In the genomic region with DNA sequence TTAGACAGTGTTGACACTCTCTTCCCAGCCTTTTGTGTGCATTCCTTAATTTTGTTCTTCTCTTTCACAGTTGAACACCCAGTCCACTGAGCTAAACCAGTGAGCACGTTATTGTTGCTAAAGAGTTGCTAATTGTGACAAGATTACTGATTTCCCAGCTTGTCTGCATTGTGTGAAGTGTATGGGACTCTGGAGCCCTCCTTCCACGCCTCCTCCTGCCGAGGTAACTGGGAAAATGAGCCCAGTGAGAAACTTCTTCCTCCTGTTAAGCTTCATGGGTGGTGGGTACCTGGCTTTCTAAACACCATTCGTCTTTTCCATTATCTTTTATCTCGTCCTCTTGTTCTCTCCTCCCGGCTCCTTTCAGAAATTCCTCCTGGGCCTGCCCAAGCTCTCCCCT, we compare ENCODE assay signal across 1 cellular context.
TF ChIP-seq lines count a peak whose summit lies in the region.

No MANE protein-coding gene starts in this region.

TF ChIP-seq in GM23338, 12 proteins besides CTCF, POLR2A, EP300 and RAD21 (continued from another document):
- TF ChIP-seq, protein P1, sequence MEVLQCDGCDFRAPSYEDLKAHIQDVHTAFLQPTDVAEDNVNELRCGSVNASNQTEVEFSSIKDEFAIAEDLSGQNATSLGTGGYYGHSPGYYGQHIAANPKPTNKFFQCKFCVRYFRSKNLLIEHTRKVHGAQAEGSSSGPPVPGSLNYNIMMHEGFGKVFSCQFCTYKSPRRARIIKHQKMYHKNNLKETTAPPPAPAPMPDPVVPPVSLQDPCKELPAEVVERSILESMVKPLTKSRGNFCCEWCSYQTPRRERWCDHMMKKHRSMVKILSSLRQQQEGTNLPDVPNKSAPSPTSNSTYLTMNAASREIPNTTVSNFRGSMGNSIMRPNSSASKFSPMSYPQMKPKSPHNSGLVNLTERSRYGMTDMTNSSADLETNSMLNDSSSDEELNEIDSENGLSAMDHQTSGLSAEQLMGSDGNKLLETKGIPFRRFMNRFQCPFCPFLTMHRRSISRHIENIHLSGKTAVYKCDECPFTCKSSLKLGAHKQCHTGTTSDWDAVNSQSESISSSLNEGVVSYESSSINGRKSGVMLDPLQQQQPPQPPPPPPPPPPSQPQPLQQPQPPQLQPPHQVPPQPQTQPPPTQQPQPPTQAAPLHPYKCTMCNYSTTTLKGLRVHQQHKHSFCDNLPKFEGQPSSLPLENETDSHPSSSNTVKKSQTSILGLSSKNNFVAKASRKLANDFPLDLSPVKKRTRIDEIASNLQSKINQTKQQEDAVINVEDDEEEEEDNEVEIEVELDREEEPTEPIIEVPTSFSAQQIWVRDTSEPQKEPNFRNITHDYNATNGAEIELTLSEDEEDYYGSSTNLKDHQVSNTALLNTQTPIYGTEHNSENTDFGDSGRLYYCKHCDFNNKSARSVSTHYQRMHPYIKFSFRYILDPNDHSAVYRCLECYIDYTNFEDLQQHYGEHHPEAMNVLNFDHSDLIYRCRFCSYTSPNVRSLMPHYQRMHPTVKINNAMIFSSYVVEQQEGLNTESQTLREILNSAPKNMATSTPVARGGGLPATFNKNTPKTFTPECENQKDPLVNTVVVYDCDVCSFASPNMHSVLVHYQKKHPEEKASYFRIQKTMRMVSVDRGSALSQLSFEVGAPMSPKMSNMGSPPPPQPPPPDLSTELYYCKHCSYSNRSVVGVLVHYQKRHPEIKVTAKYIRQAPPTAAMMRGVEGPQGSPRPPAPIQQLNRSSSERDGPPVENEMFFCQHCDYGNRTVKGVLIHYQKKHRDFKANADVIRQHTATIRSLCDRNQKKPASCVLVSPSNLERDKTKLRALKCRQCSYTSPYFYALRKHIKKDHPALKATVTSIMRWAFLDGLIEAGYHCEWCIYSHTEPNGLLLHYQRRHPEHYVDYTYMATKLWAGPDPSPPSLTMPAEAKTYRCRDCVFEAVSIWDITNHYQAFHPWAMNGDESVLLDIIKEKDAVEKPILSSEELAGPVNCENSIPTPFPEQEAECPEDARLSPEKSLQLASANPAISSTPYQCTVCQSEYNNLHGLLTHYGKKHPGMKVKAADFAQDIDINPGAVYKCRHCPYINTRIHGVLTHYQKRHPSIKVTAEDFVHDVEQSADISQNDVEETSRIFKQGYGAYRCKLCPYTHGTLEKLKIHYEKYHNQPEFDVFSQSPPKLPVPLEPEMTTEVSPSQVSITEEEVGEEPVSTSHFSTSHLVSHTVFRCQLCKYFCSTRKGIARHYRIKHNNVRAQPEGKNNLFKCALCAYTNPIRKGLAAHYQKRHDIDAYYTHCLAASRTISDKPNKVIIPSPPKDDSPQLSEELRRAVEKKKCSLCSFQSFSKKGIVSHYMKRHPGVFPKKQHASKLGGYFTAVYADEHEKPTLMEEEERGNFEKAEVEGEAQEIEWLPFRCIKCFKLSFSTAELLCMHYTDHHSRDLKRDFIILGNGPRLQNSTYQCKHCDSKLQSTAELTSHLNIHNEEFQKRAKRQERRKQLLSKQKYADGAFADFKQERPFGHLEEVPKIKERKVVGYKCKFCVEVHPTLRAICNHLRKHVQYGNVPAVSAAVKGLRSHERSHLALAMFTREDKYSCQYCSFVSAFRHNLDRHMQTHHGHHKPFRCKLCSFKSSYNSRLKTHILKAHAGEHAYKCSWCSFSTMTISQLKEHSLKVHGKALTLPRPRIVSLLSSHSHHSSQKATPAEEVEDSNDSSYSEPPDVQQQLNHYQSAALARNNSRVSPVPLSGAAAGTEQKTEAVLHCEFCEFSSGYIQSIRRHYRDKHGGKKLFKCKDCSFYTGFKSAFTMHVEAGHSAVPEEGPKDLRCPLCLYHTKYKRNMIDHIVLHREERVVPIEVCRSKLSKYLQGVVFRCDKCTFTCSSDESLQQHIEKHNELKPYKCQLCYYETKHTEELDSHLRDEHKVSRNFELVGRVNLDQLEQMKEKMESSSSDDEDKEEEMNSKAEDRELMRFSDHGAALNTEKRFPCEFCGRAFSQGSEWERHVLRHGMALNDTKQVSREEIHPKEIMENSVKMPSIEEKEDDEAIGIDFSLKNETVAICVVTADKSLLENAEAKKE (CRISPR knock-in tag; IDR thresholded peaks at IDR 0.05), result no peak
- TF ChIP-seq POLR2AphosphoS5 (IDR thresholded peaks at IDR 0.05; ENCODE audit: low read depth) (no peak), ZNF114 (CRISPR knock-in tag; IDR thresholded peaks at IDR 0.05) (no peak), STAT1 (IDR thresholded peaks at IDR 0.05; ENCODE audit: unreplicated experiment) (no peak), EZH2 (IDR thresholded peaks at IDR 0.05; ENCODE audit: low read depth, unreplicated experiment) (no peak), ZNF331 (CRISPR knock-in tag; IDR thresholded peaks at IDR 0.05; ENCODE audit: low read depth) (no peak)
- TF ChIP-seq, protein P2, sequence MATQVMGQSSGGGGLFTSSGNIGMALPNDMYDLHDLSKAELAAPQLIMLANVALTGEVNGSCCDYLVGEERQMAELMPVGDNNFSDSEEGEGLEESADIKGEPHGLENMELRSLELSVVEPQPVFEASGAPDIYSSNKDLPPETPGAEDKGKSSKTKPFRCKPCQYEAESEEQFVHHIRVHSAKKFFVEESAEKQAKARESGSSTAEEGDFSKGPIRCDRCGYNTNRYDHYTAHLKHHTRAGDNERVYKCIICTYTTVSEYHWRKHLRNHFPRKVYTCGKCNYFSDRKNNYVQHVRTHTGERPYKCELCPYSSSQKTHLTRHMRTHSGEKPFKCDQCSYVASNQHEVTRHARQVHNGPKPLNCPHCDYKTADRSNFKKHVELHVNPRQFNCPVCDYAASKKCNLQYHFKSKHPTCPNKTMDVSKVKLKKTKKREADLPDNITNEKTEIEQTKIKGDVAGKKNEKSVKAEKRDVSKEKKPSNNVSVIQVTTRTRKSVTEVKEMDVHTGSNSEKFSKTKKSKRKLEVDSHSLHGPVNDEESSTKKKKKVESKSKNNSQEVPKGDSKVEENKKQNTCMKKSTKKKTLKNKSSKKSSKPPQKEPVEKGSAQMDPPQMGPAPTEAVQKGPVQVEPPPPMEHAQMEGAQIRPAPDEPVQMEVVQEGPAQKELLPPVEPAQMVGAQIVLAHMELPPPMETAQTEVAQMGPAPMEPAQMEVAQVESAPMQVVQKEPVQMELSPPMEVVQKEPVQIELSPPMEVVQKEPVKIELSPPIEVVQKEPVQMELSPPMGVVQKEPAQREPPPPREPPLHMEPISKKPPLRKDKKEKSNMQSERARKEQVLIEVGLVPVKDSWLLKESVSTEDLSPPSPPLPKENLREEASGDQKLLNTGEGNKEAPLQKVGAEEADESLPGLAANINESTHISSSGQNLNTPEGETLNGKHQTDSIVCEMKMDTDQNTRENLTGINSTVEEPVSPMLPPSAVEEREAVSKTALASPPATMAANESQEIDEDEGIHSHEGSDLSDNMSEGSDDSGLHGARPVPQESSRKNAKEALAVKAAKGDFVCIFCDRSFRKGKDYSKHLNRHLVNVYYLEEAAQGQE (IDR thresholded peaks at IDR 0.05; ENCODE audit: unreplicated experiment), result no peak
- TF ChIP-seq, protein P3, sequence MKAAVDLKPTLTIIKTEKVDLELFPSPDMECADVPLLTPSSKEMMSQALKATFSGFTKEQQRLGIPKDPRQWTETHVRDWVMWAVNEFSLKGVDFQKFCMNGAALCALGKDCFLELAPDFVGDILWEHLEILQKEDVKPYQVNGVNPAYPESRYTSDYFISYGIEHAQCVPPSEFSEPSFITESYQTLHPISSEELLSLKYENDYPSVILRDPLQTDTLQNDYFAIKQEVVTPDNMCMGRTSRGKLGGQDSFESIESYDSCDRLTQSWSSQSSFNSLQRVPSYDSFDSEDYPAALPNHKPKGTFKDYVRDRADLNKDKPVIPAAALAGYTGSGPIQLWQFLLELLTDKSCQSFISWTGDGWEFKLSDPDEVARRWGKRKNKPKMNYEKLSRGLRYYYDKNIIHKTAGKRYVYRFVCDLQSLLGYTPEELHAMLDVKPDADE (IDR thresholded peaks at IDR 0.05), result no peak
